ENCODE assay signal across 9 cellular contexts in genomic region chr11:68342459-68343158, GRCh38. TPM values are rescaled to one million over a fixed set of nuclear protein-coding genes. Genes with fewer than 3 reads are reported as not detected.
DNase-seq lines count a peak whose midpoint lies in the region; TF ChIP-seq lines count a peak whose summit lies in the region.
"Had no signal": no experiment of that assay in that cellular context is flagged by ENCODE, and none has a peak within 500 bp of the region (broad histone marks: within the 10 kb centered on the region; RNA-seq: fewer than 3 reads in every experiment).

No MANE protein-coding gene starts in this region.

- H3K79me1 ChIP-seq in mesendoderm (ENCODE audit: low read length) = peaks cover 16% of the 10 kb centered on the region

- H3K79me2 ChIP-seq in mesendoderm (ENCODE audit: control insufficient read depth, insufficient read depth, low read length) = peaks cover 11% of the 10 kb centered on the region

- H2BK120ac ChIP-seq in mesendoderm (ENCODE audit: low read depth, low read length) = no peak overlapping the region

- H3K36me3 ChIP-seq in mesendoderm (ENCODE audit: control insufficient read depth, insufficient read depth, low read length) = no peaks in the 10 kb centered on the region
- no peaks in the 10 kb centered on the region for H3K36me3 ChIP-seq in urinary bladder (ENCODE audit: insufficient read depth)

- H3K4me2 ChIP-seq in mesendoderm (ENCODE audit: low read length) = no peak overlapping the region

- H4K5ac ChIP-seq in mesendoderm (ENCODE audit: low read length) = no peak overlapping the region

- in situ Hi-C loops in astrocyte of the spinal cord (cut with HindIII; ENCODE audit: low sequenced_read_pairs) = no loop called here

- DNase-seq in NCI-H345 (lab: John Stamatoyannopoulos, UW) (peak; percentile 16), NCI-H345 treated with DMSO at 0.1 percent for 48 hours (lab: John Stamatoyannopoulos, UW; ENCODE audit: unreplicated experiment) (no peak), astrocyte of the spinal cord (ENCODE audit: low read depth, low spot score) (peak; percentile 73), mesendoderm (peak; percentile 90), NOMO-1 treated with dmso at 0.1 percent for 144 hours (lab: John Stamatoyannopoulos, UW; ENCODE audit: unreplicated experiment) (no peak), GM20000 (ENCODE audit: low spot score) (no peak), activated gamma-delta T cell (lab: John Stamatoyannopoulos, UW) (no peak)
- DNase-seq: activated CD8-positive, alpha-beta T cell treated with anti-CD3 and anti-CD28 coated beads, Interleukin-2, amount 10 ng/mL, durations not matched to agents 7 days and 5 days had no signal

- WGBS in mesendoderm (ENCODE audit: extremely low coverage, insufficient coverage, low lambda C conversion rate) = no CpG with 5 or more reads among the region's 13 CpGs
- 46% methylated on average over 13 of the region's 13 CpGs for WGBS in urinary bladder

- H3K23ac ChIP-seq in mesendoderm (ENCODE audit: low read length) = no peak overlapping the region

- no peak overlapping the region for H2AK5ac ChIP-seq in mesendoderm (ENCODE audit: low read length)

- H3K4me1 ChIP-seq in mesendoderm (ENCODE audit: control insufficient read depth, low read depth, low read length) (peaks cover 2% of the 10 kb centered on the region), urinary bladder (ENCODE audit: insufficient read depth) (peaks cover 1% of the 10 kb centered on the region)

- H3K18ac ChIP-seq in mesendoderm (ENCODE audit: low read length) = no peak overlapping the region

- peak overlapping the region; percentile 6 for H3K27ac ChIP-seq in mesendoderm (ENCODE audit: low read depth, low read length)
- peak overlapping the region; percentile 69 for H3K27ac ChIP-seq in urinary bladder (ENCODE audit: low read depth)

- H4K8ac ChIP-seq in mesendoderm (ENCODE audit: low read depth, low read length) = no peak overlapping the region

- no peak overlapping the region for H2BK5ac ChIP-seq in mesendoderm (ENCODE audit: low read length)

- H3K4ac ChIP-seq in mesendoderm (ENCODE audit: low read depth, low read length) = no peak overlapping the region

- no peak overlapping the region for H3K4me3 ChIP-seq in astrocyte of the spinal cord (ENCODE audit: low read depth, low read length)
- no peak overlapping the region for H3K4me3 ChIP-seq in mesendoderm (ENCODE audit: low read length)
- H3K4me3 ChIP-seq in urinary bladder (ENCODE audit: low read depth, low read length) = no peak overlapping the region

- H2BK15ac ChIP-seq in mesendoderm (replicated peaks; ENCODE audit: low read depth) = no peak overlapping the region

- no peaks in the 10 kb centered on the region for H3K27me3 ChIP-seq in mesendoderm (ENCODE audit: insufficient read depth, low read length, poor library complexity)

- H3K56ac ChIP-seq in mesendoderm (ENCODE audit: low read length) = peak overlapping the region; percentile 60

- H3K9ac ChIP-seq in mesendoderm (ENCODE audit: low read length) = no peak overlapping the region

- TF ChIP-seq CTCF in astrocyte of the spinal cord (IDR thresholded peaks at IDR 0.05; ENCODE audit: low read depth, low read length) = no peak
- no peak for TF ChIP-seq CTCF in GM20000 (IDR thresholded peaks at IDR 0.05; ENCODE audit: extremely low read depth, missing control alignments)

RNA-seq across cellular contexts. Expression of gene LRP5, which starts 30.2 kb away (rescaled TPM):
- polyA plus RNA-seq in mesendoderm (2013, experiment 1 of 2) = 20.9 TPM
- polyA plus RNA-seq in mesendoderm (2013, experiment 2 of 2) = 23.3 TPM
- 30.8 TPM for total RNA-seq in urinary bladder
- 54.8 TPM for polyA plus RNA-seq in urinary bladder

Comparison
In these comparisons a context has a peak if more than half of its experiments do, and no peak if none do; other contexts are left out.
1. DNase-seq: peak in NCI-H345 (single experiment), astrocyte of the spinal cord (single experiment) and mesendoderm (single experiment); none in NCI-H345 treated with DMSO at 0.1 percent for 48 hours (single experiment), NOMO-1 treated with dmso at 0.1 percent for 144 hours (single experiment), GM20000 (single experiment) and activated gamma-delta T cell (single experiment).